Comparison of ENCODE assay signal across 9 cellular contexts in genomic region chr6:153092082-153093013, GRCh38. TPM values are rescaled to one million over a fixed set of nuclear protein-coding genes. Genes with fewer than 3 reads are reported as not detected.
DNase-seq lines count a peak whose midpoint lies in the region; ATAC-seq and TF ChIP-seq lines count a peak whose summit lies in the region.
"Had no signal": no experiment of that assay in that cellular context is flagged by ENCODE, and none has a peak within 500 bp of the region (broad histone marks: within the 10 kb centered on the region; RNA-seq: fewer than 3 reads in every experiment).

No MANE protein-coding gene starts in this region.

- DNase-seq in AG10803 (ENCODE audit: low read depth) (peak; percentile 76), sciatic nerve (ENCODE audit: low spot score) (no peak), DMS 273 (lab: John Stamatoyannopoulos, UW; ENCODE audit: unreplicated experiment) (no peak), hepatic stellate cell (ENCODE audit: low spot score) (no peak)
- DNase-seq in activated CD4-positive, alpha-beta memory T cell treated with anti-CD3 and anti-CD28 coated beads for 36 hours = no peak
- DNase-seq: activated naive CD8-positive, alpha-beta T cell treated with anti-CD3 and anti-CD28 coated beads, Interleukin-2, amount 10 ng/mL, durations not matched to agents 7 days and 5 days had no signal

- TF ChIP-seq CTCF in AG10803 (conservative IDR thresholded peaks at IDR 0.05; ENCODE audit: low read length) (no peak), WI38 (IDR thresholded peaks at IDR 0.05; ENCODE audit: low read depth, low read length) (no peak)

- no peaks in the 10 kb centered on the region for H3K9me3 Mint-ChIP-seq in activated CD4-positive, alpha-beta memory T cell treated with anti-CD3 and anti-CD28 coated beads for 36 hours
- H3K9me3 Mint-ChIP-seq: activated naive CD8-positive, alpha-beta T cell treated with anti-CD3 and anti-CD28 coated beads, Interleukin-2, amount 10 ng/mL, durations not matched to agents 7 days and 5 days had no signal

- H3K4me3 ChIP-seq in AG10803 (ENCODE audit: low read length) (peak overlapping the region; percentile 8), WI38 (ENCODE audit: low read depth, low read length) (0 out of 2 replicates have a peak overlapping the region, but pooled peaks have one; percentile 18)

- ATAC-seq in GM19463 (IDR thresholded peaks at IDR 0.05; ENCODE audit: unreplicated experiment) (peak; percentile 81), HG03378 (IDR thresholded peaks at IDR 0.05; ENCODE audit: unreplicated experiment) (peak; percentile 82), sciatic nerve (peak; percentile 36)

- POLR2A ChIA-PET in activated CD4-positive, alpha-beta memory T cell treated with anti-CD3 and anti-CD28 coated beads for 36 hours (lab: Charles Lee) = no interaction called here

- H3K27ac Mint-ChIP-seq in activated CD4-positive, alpha-beta memory T cell treated with anti-CD3 and anti-CD28 coated beads for 36 hours = no peak overlapping the region
- H3K27ac Mint-ChIP-seq: activated naive CD8-positive, alpha-beta T cell treated with anti-CD3 and anti-CD28 coated beads, Interleukin-2, amount 10 ng/mL, durations not matched to agents 7 days and 5 days had no signal

- intact Hi-C loops in sciatic nerve (cut with DNase I) = no loop called here
- intact Hi-C loops in activated CD4-positive, alpha-beta memory T cell treated with anti-CD3 and anti-CD28 coated beads for 36 hours (cut with micrococcal nuclease) = no loop called here

- H3K36me3 Mint-ChIP-seq in activated CD4-positive, alpha-beta memory T cell treated with anti-CD3 and anti-CD28 coated beads for 36 hours = no peaks in the 10 kb centered on the region
- H3K36me3 Mint-ChIP-seq: activated naive CD8-positive, alpha-beta T cell treated with anti-CD3 and anti-CD28 coated beads, Interleukin-2, amount 10 ng/mL, durations not matched to agents 7 days and 5 days had no signal

- H3K4me3 Mint-ChIP-seq in activated CD4-positive, alpha-beta memory T cell treated with anti-CD3 and anti-CD28 coated beads for 36 hours = no peak overlapping the region
- H3K4me3 Mint-ChIP-seq: activated naive CD8-positive, alpha-beta T cell treated with anti-CD3 and anti-CD28 coated beads, Interleukin-2, amount 10 ng/mL, durations not matched to agents 7 days and 5 days had no signal

- H3K27me3 Mint-ChIP-seq in activated CD4-positive, alpha-beta memory T cell treated with anti-CD3 and anti-CD28 coated beads for 36 hours = peaks cover 10% of the 10 kb centered on the region
- H3K27me3 Mint-ChIP-seq: activated naive CD8-positive, alpha-beta T cell treated with anti-CD3 and anti-CD28 coated beads, Interleukin-2, amount 10 ng/mL, durations not matched to agents 7 days and 5 days had no signal

- CTCF ChIA-PET in activated CD4-positive, alpha-beta memory T cell treated with anti-CD3 and anti-CD28 coated beads for 36 hours (lab: Charles Lee) = interaction anchor here (1.2 kb wide), 1 partner anchor 68 kb away, joined by 3 read pairs; no protein-coding TSS in a partner anchor

- H3K4me1 Mint-ChIP-seq in activated CD4-positive, alpha-beta memory T cell treated with anti-CD3 and anti-CD28 coated beads for 36 hours (ENCODE audit: low read depth) = peaks cover 2% of the 10 kb centered on the region
- H3K4me1 Mint-ChIP-seq: activated naive CD8-positive, alpha-beta T cell treated with anti-CD3 and anti-CD28 coated beads, Interleukin-2, amount 10 ng/mL, durations not matched to agents 7 days and 5 days had no signal

RNA-seq across cellular contexts. Expression of gene RGS17, which starts 38.7 kb away (rescaled TPM):
- total RNA-seq in sciatic nerve = 0.31 TPM
- not detected for total RNA-seq in activated CD4-positive, alpha-beta memory T cell treated with anti-CD3 and anti-CD28 coated beads for 36 hours
- total RNA-seq: activated naive CD8-positive, alpha-beta T cell treated with anti-CD3 and anti-CD28 coated beads, Interleukin-2, amount 10 ng/mL, durations not matched to agents 7 days and 5 days had no signal
